9 cellular contexts compared by ENCODE assay signal in genomic region chr10:11933837-11934236, GRCh38.
"Had no signal": no experiment of that assay in that cellular context is flagged by ENCODE, and none has a peak within 500 bp of the region (broad histone marks: within the 10 kb centered on the region; RNA-seq: fewer than 3 reads in every experiment).

No MANE protein-coding gene starts in this region.

- H3K27me3 ChIP-seq: esophagus muscularis mucosa had no signal

- H3K27ac Mint-ChIP-seq: activated CD4-positive, alpha-beta memory T cell treated with anti-CD3 and anti-CD28 coated beads for 36 hours; activated T-helper 1 cell treated with anti-CD3 and anti-CD28 coated beads, Interleukin-12 subunit alpha, Interleukin-12 subunit beta, Interleukin-2, Interleukin-4 antibody, amounts not matched to agents 30 ng/mL and 10 ng/mL and 1 ng/mL, durations not matched to agents 14 hours and 24 hours and 36 hours; dendritic cell treated with granulocyte-macrophage colony-stimulating factor and Interleukin-4, amounts not matched to agents 40 ng/mL and 50 ng/mL, for 4 days had no signal

- H3K4me3 ChIP-seq: esophagus muscularis mucosa had no signal

- H3K27me3 Mint-ChIP-seq: activated CD4-positive, alpha-beta memory T cell treated with anti-CD3 and anti-CD28 coated beads for 36 hours; dendritic cell treated with granulocyte-macrophage colony-stimulating factor and Interleukin-4, amounts not matched to agents 40 ng/mL and 50 ng/mL, for 4 days had no signal

- H3K4me3 Mint-ChIP-seq: activated CD4-positive, alpha-beta memory T cell treated with anti-CD3 and anti-CD28 coated beads for 36 hours; activated T-helper 1 cell treated with anti-CD3 and anti-CD28 coated beads, Interleukin-12 subunit alpha, Interleukin-12 subunit beta, Interleukin-2, Interleukin-4 antibody, amounts not matched to agents 30 ng/mL and 10 ng/mL and 1 ng/mL, durations not matched to agents 14 hours and 24 hours and 36 hours; dendritic cell treated with granulocyte-macrophage colony-stimulating factor and Interleukin-4, amounts not matched to agents 40 ng/mL and 50 ng/mL, for 4 days had no signal

- DNase-seq: activated CD4-positive, alpha-beta memory T cell treated with anti-CD3 and anti-CD28 coated beads for 36 hours; activated CD4-positive, CD25-positive, alpha-beta regulatory T cell treated with anti-CD3 and anti-CD28 coated beads, Interleukin-2, amount 50 U/mL, for 72 hours; activated naive CD4-positive, alpha-beta T cell treated with Interleukin-2 at 50 U/mL for 16 hours; central memory CD4-positive, alpha-beta T cell; stimulated activated CD4-positive, alpha-beta T cell treated with anti-CD3 and anti-CD28 coated beads, Interleukin-4, amount 100 ng/mL, for 24 hours had no signal

- H3K9ac ChIP-seq: parathyroid adenoma had no signal

- H2AFZ ChIP-seq: parathyroid adenoma had no signal

- H3K27ac ChIP-seq: parathyroid adenoma had no signal

- H3K9me3 Mint-ChIP-seq: activated CD4-positive, alpha-beta memory T cell treated with anti-CD3 and anti-CD28 coated beads for 36 hours; activated T-helper 1 cell treated with anti-CD3 and anti-CD28 coated beads, Interleukin-12 subunit alpha, Interleukin-12 subunit beta, Interleukin-2, Interleukin-4 antibody, amounts not matched to agents 30 ng/mL and 10 ng/mL and 1 ng/mL, durations not matched to agents 14 hours and 24 hours and 36 hours; dendritic cell treated with granulocyte-macrophage colony-stimulating factor and Interleukin-4, amounts not matched to agents 40 ng/mL and 50 ng/mL, for 4 days had no signal

- H3K4me1 ChIP-seq: parathyroid adenoma had no signal

- H3K9me3 ChIP-seq: esophagus muscularis mucosa had no signal

- H3K79me2 ChIP-seq: parathyroid adenoma had no signal
